ENCODE assay signal across 8 cellular contexts in the genomic region with DNA sequence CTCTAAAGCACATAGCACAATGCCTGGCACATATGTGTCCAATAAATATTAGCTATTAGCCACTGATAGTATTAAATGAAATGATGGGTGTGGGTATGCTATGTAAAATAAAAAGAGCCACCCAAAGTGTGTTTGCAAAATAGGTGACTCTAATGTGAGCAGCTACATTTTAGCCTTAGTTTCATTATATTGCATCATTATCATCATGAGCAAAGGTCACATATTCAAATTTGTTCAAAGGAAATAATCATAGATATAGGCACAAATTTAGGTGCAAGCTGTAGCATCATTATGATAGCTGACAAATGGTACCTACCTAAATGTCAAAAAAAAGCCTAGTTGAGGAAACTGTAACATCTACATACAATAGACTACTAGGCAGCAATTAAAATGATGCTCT.
"Had no signal": no experiment of that assay in that cellular context is flagged by ENCODE, and none has a peak within 500 bp of the region (broad histone marks: within the 10 kb centered on the region; RNA-seq: fewer than 3 reads in every experiment).

No MANE protein-coding gene starts in this region.

- DNase-seq: IMR-90, KBM-7, KG1 had no signal

- ATAC-seq: HepG2 had no signal

- H3K9ac ChIP-seq: KMS-11 had no signal

- H3K4me2 ChIP-seq: KMS-11 had no signal

- H3K36me3 Mint-ChIP-seq: IgD-negative memory B cell had no signal

- FAIRE-seq: HepG2, HTR-8/SVneo had no signal

- H3K27me3 Mint-ChIP-seq: IgD-negative memory B cell had no signal

- H3K9me3 Mint-ChIP-seq: IgD-negative memory B cell had no signal

- H3K4me3 Mint-ChIP-seq: IgD-negative memory B cell had no signal

- H3K27ac ChIP-seq: HL-60, KMS-11 had no signal

- H3K27ac Mint-ChIP-seq: IgD-negative memory B cell had no signal
